8 cellular contexts compared by ENCODE assay signal in the genomic region with DNA sequence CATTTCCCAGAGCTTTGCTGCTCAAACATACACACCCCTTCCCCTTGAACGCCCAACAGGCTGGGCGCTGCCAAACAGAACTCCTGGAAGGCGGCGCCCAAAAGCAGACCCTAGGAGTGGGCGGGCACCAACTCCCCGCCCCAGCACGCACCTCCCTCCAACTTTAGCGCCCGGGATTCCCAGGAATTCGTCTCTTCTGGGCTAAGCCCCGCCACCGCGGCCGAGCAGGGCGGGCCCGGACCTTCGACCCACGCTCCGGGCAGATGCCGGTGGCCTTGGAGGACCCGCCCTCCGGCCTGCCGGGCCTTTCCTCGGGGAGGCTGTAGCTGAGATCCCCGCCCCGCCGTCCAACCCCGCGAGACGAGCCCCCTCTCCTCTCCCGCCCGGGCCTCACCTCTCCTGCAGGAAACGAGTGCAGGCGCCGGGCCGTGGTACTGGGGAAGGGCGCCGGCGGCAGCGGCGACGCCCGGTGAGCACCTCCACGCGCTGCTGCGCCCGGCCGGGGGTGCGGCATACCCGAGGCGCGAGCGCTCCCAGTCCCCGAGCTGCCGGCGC. TPM values are rescaled to one million over a fixed set of nuclear protein-coding genes. Genes with fewer than 3 reads are reported as not detected.
DNase-seq lines count a peak whose midpoint lies in the region; ATAC-seq and FAIRE-seq lines count a peak whose summit lies in the region.

No MANE protein-coding gene starts in this region.

- no peaks in the 10 kb centered on the region for H3K9me3 Mint-ChIP-seq in central memory CD8-positive, alpha-beta T cell

- peak overlapping the region; percentile 81 for H3K4me3 Mint-ChIP-seq in central memory CD8-positive, alpha-beta T cell

- peak overlapping the region; percentile 78 for H3K4me3 ChIP-seq in HAP-1
- peak overlapping the region; percentile 78 to 81 for H3K4me3 ChIP-seq in small intestine (ENCODE audit: low read depth in 1 of 2, low read length in 2 of 2)

- WGBS in small intestine, 3 donors: 0 to 1% (median 0%) methylated on average over 45 to 56 of the region's 56 CpGs

- peak; percentile 12 for ATAC-seq in central memory CD8-positive, alpha-beta T cell (replicated peaks; ENCODE audit: extremely low read depth, poor library complexity, severe bottlenecking)

- H3K4me1 ChIP-seq in HAP-1: peaks cover 5% of the 10 kb centered on the region; the same call in 1 of the 2 replicates
- H3K4me1 ChIP-seq in small intestine (ENCODE audit: control insufficient read depth in 2 of 2, insufficient read depth in 1 of 2, low read depth in 1 of 2, low read length in 1 of 2): peaks cover 8 to 12% of the 10 kb centered on the region in 2 donors

- H3K27me3 ChIP-seq in HAP-1 (ENCODE audit: low read depth): no peaks in the 10 kb centered on the region
- no peaks in the 10 kb centered on the region for H3K27me3 ChIP-seq in small intestine (ENCODE audit: control insufficient read depth in 2 of 2, insufficient read depth in 2 of 2, low read length in 2 of 2)

- H3K36me3 ChIP-seq in HAP-1 (replicated peaks) (no peaks in the 10 kb centered on the region), small intestine (ENCODE audit: control insufficient read depth in 2 of 2, insufficient read depth in 2 of 2, low read length in 2 of 2) (peaks cover 0 to 1% of the 10 kb centered on the region in 2 donors)

- peaks cover 32% of the 10 kb centered on the region for H3K4me1 Mint-ChIP-seq in central memory CD8-positive, alpha-beta T cell

- peaks cover 7% of the 10 kb centered on the region for H3K36me3 Mint-ChIP-seq in central memory CD8-positive, alpha-beta T cell (ENCODE audit: insufficient read depth)

- H3K9me3 ChIP-seq in HAP-1 (no peaks in the 10 kb centered on the region), small intestine (ENCODE audit: control insufficient read depth, low read depth) (no peaks in the 10 kb centered on the region)

- peak overlapping the region; percentile 73 for H3K27ac Mint-ChIP-seq in central memory CD8-positive, alpha-beta T cell (ENCODE audit: low read depth)

- H3K27ac ChIP-seq in small intestine (ENCODE audit: low read depth in 1 of 2, low read length in 1 of 2): peak overlapping the region; percentile 95 to 98

- in situ Hi-C loops in HAP-1 (cut with MboI; ENCODE audit: low sequenced_read_pairs): no loop called here
- in situ Hi-C loops in SK-MEL-5 (cut with HindIII; ENCODE audit: low pct_unique_long_range_greater_than_20kb, low sequenced_read_pairs): no loop called here

- no peaks in the 10 kb centered on the region for H3K27me3 Mint-ChIP-seq in central memory CD8-positive, alpha-beta T cell

- no peak for FAIRE-seq in small intestine (lab: Jason Lieb, UNC)

- DNase-seq in stimulated activated CD4-positive, alpha-beta T cell treated with anti-CD3 and anti-CD28 coated beads, Interleukin-2, amount 100 ng/mL, for 48 hours: peak; percentile 3 to 6
- DNase-seq in stimulated activated CD4-positive, alpha-beta T cell treated with anti-CD3 and anti-CD28 coated beads, Interleukin-2, amount 100 ng/mL, for 24 hours: no peak
- peak; percentile 86 to 94 for DNase-seq in HAP-1 (ENCODE audit: low spot score in 2 of 2)
- peak; percentile 59 for DNase-seq in LoVo (ENCODE audit: low spot score)
- peak; percentile 81 for DNase-seq in SK-MEL-5 (ENCODE audit: low read depth, low spot score)
- peak; percentile 11 to 13 for DNase-seq in central memory CD8-positive, alpha-beta T cell (ENCODE audit: low spot score in 2 of 2)
- DNase-seq in iris pigment epithelial cell (ENCODE audit: low read depth): peak; percentile 58
- peak; percentile 82 for DNase-seq in small intestine

RNA-seq across cellular contexts. Expression of a gene that starts 0.7 kb away (rescaled TPM):
- total RNA-seq in SK-MEL-5 (2014; rRNA removed; shearing (Covaris generic)): 45.5 and 58.2 TPM in 2 replicates
- 34.1 and 34.8 TPM in 2 replicates for polyA plus RNA-seq in SK-MEL-5 (2015; cell fraction: cytosol; rRNA removed)
- 9.8 and 10.9 TPM in 2 replicates for polyA plus RNA-seq in SK-MEL-5 (2015; cell fraction: nucleus; rRNA removed)
- polyA plus RNA-seq in small intestine: 10 to 100 TPM; 15.6 to 83.2 (median 67.8) TPM

Comparison
In these comparisons a context has a peak if more than half of its experiments do, and no peak if none do; other contexts are left out.
1. DNase-seq: peak in stimulated activated CD4-positive, alpha-beta T cell treated with anti-CD3 and anti-CD28 coated beads, Interleukin-2, amount 100 ng/mL, for 48 hours (2 of 2), HAP-1 (2 of 2), LoVo (single experiment), SK-MEL-5 (single experiment), central memory CD8-positive, alpha-beta T cell (2 of 2), iris pigment epithelial cell (single experiment) and small intestine (single experiment); none in stimulated activated CD4-positive, alpha-beta T cell treated with anti-CD3 and anti-CD28 coated beads, Interleukin-2, amount 100 ng/mL, for 24 hours (0 of 2).